In genomic region chr17:81342700-81343070, GRCh38 we compare ENCODE assay signal across 2 cellular contexts.
TF ChIP-seq lines count a peak whose summit lies in the region.

No MANE protein-coding gene starts in this region.

TF ChIP-seq in SK-N-SH, 30 proteins besides CTCF, POLR2A, EP300 and RAD21 (continued from another document):
- TF ChIP-seq ZBTB33 (IDR thresholded peaks at IDR 0.05; ENCODE audit: borderline replicate concordance, low read depth): no peak
- TF ChIP-seq SIN3A (IDR thresholded peaks at IDR 0.05; ENCODE audit: borderline replicate concordance, low read depth, low read length): no peak
- TF ChIP-seq MAX (IDR thresholded peaks at IDR 0.05; ENCODE audit: low read depth): no peak
- no peak for TF ChIP-seq IRF3 (IDR thresholded peaks at IDR 0.05; ENCODE audit: low read depth, low read length)
- TF ChIP-seq GABPA (IDR thresholded peaks at IDR 0.05; ENCODE audit: low read depth): no peak

TF ChIP-seq in SK-N-SH treated with all-trans-retinoic acid at 6 μM for 48 hours, 23 proteins besides CTCF, POLR2A, EP300 and RAD21 (continued from another document):
- TF ChIP-seq PATZ1 (CRISPR knock-in tag; IDR thresholded peaks at IDR 0.05; ENCODE audit: borderline replicate concordance): no peak
